Comparison of ENCODE assay signal across 15 cellular contexts in genomic region chr17:17413821-17414220, GRCh38.
DNase-seq lines count a peak whose midpoint lies in the region; ATAC-seq, FAIRE-seq and TF ChIP-seq lines count a peak whose summit lies in the region.
"Had no signal": no experiment of that assay in that cellular context is flagged by ENCODE, and none has a peak within 500 bp of the region (broad histone marks: within the 10 kb centered on the region; RNA-seq: fewer than 3 reads in every experiment).

No MANE protein-coding gene starts in this region.

- H3K36me3 ChIP-seq in IMR-90 (ENCODE audit: control insufficient read depth, insufficient read depth, low read length) = no peaks in the 10 kb centered on the region
- H3K36me3 ChIP-seq in K562 (ENCODE audit: control insufficient read depth, insufficient read depth, low read length) = no peaks in the 10 kb centered on the region
- H3K36me3 ChIP-seq in keratinocyte (ENCODE audit: control insufficient read depth in 2 of 2, extremely low read depth in 1 of 2, insufficient read depth in 2 of 2, low read length in 2 of 2) = no peaks in the 10 kb centered on the region
- no peaks in the 10 kb centered on the region for H3K36me3 ChIP-seq in thoracic aorta
- no peaks in the 10 kb centered on the region for H3K36me3 ChIP-seq in CD8-positive, alpha-beta memory T cell (ENCODE audit: insufficient read depth, low read length)
- H3K36me3 ChIP-seq: ovary had no signal

- TF ChIP-seq POLR2A in IMR-90 (IDR thresholded peaks at IDR 0.05; ENCODE audit: low read depth, low read length) = no peak
- TF ChIP-seq POLR2A in K562 (conservative IDR thresholded peaks at IDR 0.05) = no peak

- intact Hi-C loops in IMR-90 (cut with micrococcal nuclease) = no loop called here
- intact Hi-C loops in K562 (cut with micrococcal nuclease) = no loop called here

- H3K9me3 Mint-ChIP-seq in activated naive CD4-positive, alpha-beta T cell treated with anti-CD3 and anti-CD28 coated beads, Interleukin-2, amount 10 ng/mL, durations not matched to agents 7 days and 5 days = peaks cover 6% of the 10 kb centered on the region
- no peaks in the 10 kb centered on the region for H3K9me3 Mint-ChIP-seq in CD8-positive, alpha-beta memory T cell
- H3K9me3 Mint-ChIP-seq: CD4-positive, CD25-positive, alpha-beta regulatory T cell; central memory CD8-positive, alpha-beta T cell had no signal

- H2AK9ac ChIP-seq in IMR-90 (replicated peaks; ENCODE audit: low read depth, low read length, poor library complexity) = peak overlapping the region; percentile 45

- DNase-seq in IMR-90 (no peak), K562 (ENCODE audit: extremely low read depth in 1 of 4, low spot score in 3 of 4) (no peak), keratinocyte (ENCODE audit: low read depth, low spot score) (peak; percentile 69), thoracic aorta (ENCODE audit: low spot score) (no peak), NCI-H1930 (lab: John Stamatoyannopoulos, UW) (no peak)
- no peak for DNase-seq in activated naive CD4-positive, alpha-beta T cell treated with anti-CD3 and anti-CD28 coated beads, Interleukin-2, amount 10 ng/mL, durations not matched to agents 7 days and 5 days
- DNase-seq in CD8-positive, alpha-beta memory T cell = no peak
- DNase-seq in stimulated activated CD4-positive, alpha-beta T cell treated with anti-CD3 and anti-CD28 coated beads, Interleukin-15, amount 100 ng/mL, for 24 hours = no peak
- DNase-seq: activated gamma-delta T cell treated with Interleukin-2 at 50 U/mL for 16 hours; CD4-positive, CD25-positive, alpha-beta regulatory T cell; Karpas-422 had no signal

- H3K4me2 ChIP-seq in IMR-90 (ENCODE audit: low read depth, low read length) (peak overlapping the region; percentile 58), K562 (ENCODE audit: insufficient read depth, low read length) (no peak overlapping the region; the same call in 1 of the 2 replicates), keratinocyte (ENCODE audit: control insufficient read depth, extremely low read depth, insufficient read depth, low read depth, low read length) (peak overlapping the region; percentile 58)

- BruUV-seq in IMR-90 (replicated peaks; lab: Mats Ljungman, UMichigan) (no TSS peak), K562 (replicated peaks; lab: Mats Ljungman, UMichigan) (no TSS peak)

- 0 out of 2 replicates have a peak overlapping the region, but pooled peaks have one; percentile 29 for H3K56ac ChIP-seq in IMR-90 (ENCODE audit: extremely low read depth, insufficient read depth, low read length)

- H3K9ac ChIP-seq in IMR-90 (ENCODE audit: low read depth, low read length) (0 out of 2 replicates have a peak overlapping the region, but pooled peaks have one; percentile 19), K562 (ENCODE audit: insufficient read depth in 1 of 2, low read depth in 2 of 2, low read length in 2 of 2) (no peak overlapping the region), keratinocyte (ENCODE audit: control insufficient read depth, extremely low read depth, insufficient read depth, low read length) (peak overlapping the region; percentile 79)

- FAIRE-seq in K562 (lab: Jason Lieb, UNC) (no peak), keratinocyte (lab: Jason Lieb, UNC) (no peak)
- FAIRE-seq: G401.6 had no signal

- H3K4ac ChIP-seq in IMR-90 (ENCODE audit: low read depth, low read length) = peak overlapping the region; percentile 88

- H2BK15ac ChIP-seq in IMR-90 (ENCODE audit: low read depth, low read length) = peak overlapping the region; percentile 67; the same call in 2 of the 3 replicates

- 0 out of 2 replicates have a peak overlapping the region, but pooled peaks have one; percentile 28 for H3K23ac ChIP-seq in IMR-90 (ENCODE audit: low read depth, low read length)

- TF ChIP-seq RAD21 in IMR-90 (IDR thresholded peaks at IDR 0.05; ENCODE audit: low read length) = no peak
- no peak for TF ChIP-seq RAD21 in K562 (CRISPR knock-in tag; conservative IDR thresholded peaks at IDR 0.05 in 1 of 2, IDR thresholded peaks at IDR 0.05 in 1 of 2)

- H3K27ac ChIP-seq in IMR-90 (ENCODE audit: insufficient read depth, low read length) (peak overlapping the region; percentile 62), K562 (ENCODE audit: extremely low read depth, low read depth, low read length) (no peak overlapping the region), keratinocyte (ENCODE audit: control insufficient read depth, insufficient read depth, low read length) (peak overlapping the region; percentile 73), thoracic aorta (no peak overlapping the region)
- no peak overlapping the region for H3K27ac ChIP-seq in CD8-positive, alpha-beta memory T cell (ENCODE audit: low read depth, low read length)
- H3K27ac ChIP-seq: ovary had no signal

- peak overlapping the region; percentile 89 for H2AK5ac ChIP-seq in IMR-90 (ENCODE audit: low read depth, low read length)

- H3K36me3 Mint-ChIP-seq in activated naive CD4-positive, alpha-beta T cell treated with anti-CD3 and anti-CD28 coated beads, Interleukin-2, amount 10 ng/mL, durations not matched to agents 7 days and 5 days = no peaks in the 10 kb centered on the region
- peaks cover 0 to 3% (median 0%) of the 10 kb centered on the region in 3 donors for H3K36me3 Mint-ChIP-seq in CD8-positive, alpha-beta memory T cell

- H3K14ac ChIP-seq in IMR-90 (replicated peaks; ENCODE audit: low read depth, low read length) = peak overlapping the region; percentile 69

- TF ChIP-seq CTCF in IMR-90 (conservative IDR thresholded peaks at IDR 0.05; ENCODE audit: low read depth, low read length) (no peak), K562 (IDR thresholded peaks at IDR 0.05 in 2 of 3, conservative IDR thresholded peaks at IDR 0.05 in 1 of 3; ENCODE audit: insufficient read depth in 2 of 3, low read depth in 1 of 3, low read length in 3 of 3) (no peak), keratinocyte (optimal IDR thresholded peaks at IDR 0.05 in 1 of 3, IDR thresholded peaks at IDR 0.05 in 1 of 3, conservative IDR thresholded peaks at IDR 0.05 in 1 of 3; ENCODE audit: extremely low read depth in 1 of 3, insufficient read depth in 2 of 3, low read length in 3 of 3) (no peak), thoracic aorta (IDR thresholded peaks at IDR 0.05) (no peak)

- peak overlapping the region; percentile 88 for H2BK120ac ChIP-seq in IMR-90 (ENCODE audit: low read depth, low read length)

- peak overlapping the region; percentile 74 for H2BK5ac ChIP-seq in IMR-90 (ENCODE audit: low read depth, low read length, poor library complexity, severe bottlenecking)

- ATAC-seq in IMR-90 (ENCODE audit: low read depth) (no peak), K562 (no peak), thoracic aorta (ENCODE audit: insufficient number of reproducible peaks, low FRiP score, low read depth) (no peak)
- ATAC-seq: SK-N-SH treated with all-trans-retinoic acid at 6 μM for 48 hours had no signal

- H3K79me2 ChIP-seq in K562 (ENCODE audit: control insufficient read depth, insufficient read depth, low read length) (no peaks in the 10 kb centered on the region), keratinocyte (ENCODE audit: control insufficient read depth, insufficient read depth, low read length) (no peaks in the 10 kb centered on the region)

- H3K9me3 ChIP-seq in IMR-90 (ENCODE audit: control insufficient read depth, insufficient read depth, low read length) (no peaks in the 10 kb centered on the region), K562 (replicated peaks; ENCODE audit: control insufficient read depth, insufficient read depth, low read depth, low read length) (no peaks in the 10 kb centered on the region), keratinocyte (ENCODE audit: control insufficient read depth, low read depth, low read length) (no peaks in the 10 kb centered on the region), thoracic aorta (no peaks in the 10 kb centered on the region)
- no peaks in the 10 kb centered on the region for H3K9me3 ChIP-seq in CD8-positive, alpha-beta memory T cell (ENCODE audit: low read length)
- H3K9me3 ChIP-seq: ovary had no signal

- peak overlapping the region; percentile 81 for H2AFZ ChIP-seq in IMR-90 (replicated peaks; ENCODE audit: low read length, poor library complexity)
- peak overlapping the region; percentile 43; the same call in 1 of the 2 replicates for H2AFZ ChIP-seq in K562 (ENCODE audit: low read depth, low read length)
- peak overlapping the region; percentile 73 for H2AFZ ChIP-seq in keratinocyte (ENCODE audit: control insufficient read depth, low read length)

- peak overlapping the region; percentile 82 for H4K91ac ChIP-seq in IMR-90 (ENCODE audit: insufficient read depth, low read depth, low read length)

- peak overlapping the region; percentile 58 for H4K5ac ChIP-seq in IMR-90 (ENCODE audit: low read depth, low read length)

- WGBS in IMR-90 (ENCODE audit: extremely low coverage in 2 of 2, insufficient read length in 1 of 2), 2 experiments = 93% methylated on average over 3 of the region's 7 CpGs; no CpG with 5 or more reads in 1 of the 2 experiments
- WGBS in K562 (ENCODE audit: insufficient coverage, low coverage, missing lambda C conversion rate) = 30% methylated on average over 7 of the region's 7 CpGs

- no peak overlapping the region for H3K4me3 Mint-ChIP-seq in activated naive CD4-positive, alpha-beta T cell treated with anti-CD3 and anti-CD28 coated beads, Interleukin-2, amount 10 ng/mL, durations not matched to agents 7 days and 5 days
- H3K4me3 Mint-ChIP-seq in CD8-positive, alpha-beta memory T cell = no peak overlapping the region
- H3K4me3 Mint-ChIP-seq: CD4-positive, CD25-positive, alpha-beta regulatory T cell; central memory CD8-positive, alpha-beta T cell had no signal

- no peaks in the 10 kb centered on the region for H3K79me1 ChIP-seq in IMR-90 (ENCODE audit: low read depth in 1 of 2, low read length in 2 of 2)

- H4K20me1 ChIP-seq in IMR-90 (ENCODE audit: insufficient read depth, low read length) (no peaks in the 10 kb centered on the region), K562 (replicated peaks; ENCODE audit: control insufficient read depth, insufficient read depth, low read length) (no peaks in the 10 kb centered on the region), keratinocyte (ENCODE audit: control insufficient read depth, extremely low read depth, insufficient read depth, low read length) (no peaks in the 10 kb centered on the region)

- TF ChIP-seq EP300 in K562 (IDR thresholded peaks at IDR 0.05; ENCODE audit: low read length) = no peak

- H3K9me1 ChIP-seq in IMR-90 (ENCODE audit: insufficient read depth, low read length) (peaks cover 19% of the 10 kb centered on the region), K562 (ENCODE audit: control insufficient read depth, insufficient read depth, low read length) (no peaks in the 10 kb centered on the region), keratinocyte (ENCODE audit: control insufficient read depth, extremely low read depth, insufficient read depth, low read length) (no peaks in the 10 kb centered on the region)

- H3K4me3 ChIP-seq in IMR-90 (ENCODE audit: insufficient read depth, low read depth, low read length) = no peak overlapping the region
- no peak overlapping the region for H3K4me3 ChIP-seq in K562
- H3K4me3 ChIP-seq in keratinocyte (ENCODE audit: control insufficient read depth in 2 of 3, extremely low read depth in 1 of 3, insufficient read depth in 2 of 3, low read depth in 1 of 3, low read length in 3 of 3) = peak overlapping the region; percentile 16 to 29 (median 28)
- H3K4me3 ChIP-seq in thoracic aorta = peak overlapping the region; percentile 20
- no peak overlapping the region for H3K4me3 ChIP-seq in CD8-positive, alpha-beta memory T cell (ENCODE audit: low read length)
- H3K4me3 ChIP-seq: ovary had no signal

- no peak overlapping the region for H3K27ac Mint-ChIP-seq in activated naive CD4-positive, alpha-beta T cell treated with anti-CD3 and anti-CD28 coated beads, Interleukin-2, amount 10 ng/mL, durations not matched to agents 7 days and 5 days
- peak overlapping the region in 1 of 8 donors; percentile 58 for H3K27ac Mint-ChIP-seq in CD8-positive, alpha-beta memory T cell

- dilution Hi-C loops in IMR-90 (cut with HindIII; ENCODE audit: low sequenced_read_pairs, unreplicated experiment) (no loop called here), keratinocyte (cut with MboI; ENCODE audit: extremely low pct_ligation_motif_present, low sequenced_read_pairs) (no loop called here)

- peak overlapping the region; percentile 79 for H2BK20ac ChIP-seq in IMR-90 (ENCODE audit: low read depth, low read length)

- CTCF ChIA-PET in IMR-90 (lab: Yijun Ruan, JAX) (interaction anchor here (0.6 kb wide), 1 partner anchor 18 kb away, joined by 3 read pairs; no protein-coding TSS in a partner anchor), K562 (lab: Yijun Ruan, JAX; ENCODE audit: low intra/inter-chr PET ratio) (no interaction called here)
- CTCF ChIA-PET in activated naive CD4-positive, alpha-beta T cell treated with anti-CD3 and anti-CD28 coated beads, Interleukin-2, amount 10 ng/mL, durations not matched to agents 7 days and 5 days (lab: Charles Lee) = no interaction called here
- CTCF ChIA-PET in CD8-positive, alpha-beta memory T cell (lab: Charles Lee) = interaction anchor here (1.1 kb wide), 1 partner anchor 58 kb away, joined by 3 read pairs; no protein-coding TSS in a partner anchor

- in situ Hi-C loops in IMR-90 (cut with MboI; ENCODE audit: low sequenced_read_pairs) (no loop called here), K562 (cut with MboI) (no loop called here)

- H3K27me3 Mint-ChIP-seq in activated naive CD4-positive, alpha-beta T cell treated with anti-CD3 and anti-CD28 coated beads, Interleukin-2, amount 10 ng/mL, durations not matched to agents 7 days and 5 days = peaks cover 33% of the 10 kb centered on the region
- H3K27me3 Mint-ChIP-seq in CD8-positive, alpha-beta memory T cell = peaks cover 2 to 11% of the 10 kb centered on the region in 2 donors

- POLR2A ChIA-PET in IMR-90 (lab: Charles Lee; ENCODE audit: unreplicated experiment) = no interaction called here
- POLR2A ChIA-PET in K562 (lab: Yijun Ruan, JAX) = no interaction called here
- POLR2A ChIA-PET in CD8-positive, alpha-beta memory T cell (lab: Charles Lee) = no interaction called here

- H3K27me3 ChIP-seq in IMR-90 (ENCODE audit: control insufficient read depth, insufficient read depth, low read length) (no peaks in the 10 kb centered on the region), K562 (ENCODE audit: control insufficient read depth in 2 of 2, insufficient read depth in 2 of 2, low read length in 2 of 2) (peaks cover 0 to 19% of the 10 kb centered on the region in 2 experiments; a peak in 2 of 5 replicates), keratinocyte (ENCODE audit: control insufficient read depth, extremely low read depth, insufficient read depth, low read length) (no peaks in the 10 kb centered on the region), thoracic aorta (replicated peaks; ENCODE audit: insufficient read depth) (no peaks in the 10 kb centered on the region)
- peaks cover 5% of the 10 kb centered on the region for H3K27me3 ChIP-seq in CD8-positive, alpha-beta memory T cell (ENCODE audit: insufficient read depth, low read length, poor library complexity, severe bottlenecking)
- H3K27me3 ChIP-seq: ovary had no signal

- peak overlapping the region; percentile 77 to 83 for H4K8ac ChIP-seq in IMR-90 (ENCODE audit: low read depth in 2 of 2, low read length in 2 of 2)

- peaks cover 26% of the 10 kb centered on the region for H3K4me1 Mint-ChIP-seq in activated naive CD4-positive, alpha-beta T cell treated with anti-CD3 and anti-CD28 coated beads, Interleukin-2, amount 10 ng/mL, durations not matched to agents 7 days and 5 days
- H3K4me1 Mint-ChIP-seq in CD8-positive, alpha-beta memory T cell = peaks cover 15 to 26% (median 19%) of the 10 kb centered on the region in 3 donors

- H3K4me1 ChIP-seq in IMR-90 (ENCODE audit: control insufficient read depth, insufficient read depth, low read length) = peaks cover 25% of the 10 kb centered on the region
- peaks cover 13 to 30% of the 10 kb centered on the region in 2 experiments; a peak in 4 of 5 replicates for H3K4me1 ChIP-seq in K562 (replicated peaks in 1 of 2; ENCODE audit: control insufficient read depth in 2 of 2, insufficient read depth in 2 of 2, low read length in 2 of 2)
- peaks cover 37% of the 10 kb centered on the region for H3K4me1 ChIP-seq in keratinocyte (ENCODE audit: control insufficient read depth, extremely low read depth, insufficient read depth, low read length)
- peaks cover 0 to 24% of the 10 kb centered on the region in 2 donors for H3K4me1 ChIP-seq in thoracic aorta (ENCODE audit: control insufficient read depth in 1 of 2, low read depth in 2 of 2)
- H3K4me1 ChIP-seq in CD8-positive, alpha-beta memory T cell (ENCODE audit: insufficient read depth, low read length) = peaks cover 14% of the 10 kb centered on the region

- peak overlapping the region; percentile 55 for H3K18ac ChIP-seq in IMR-90 (ENCODE audit: low read depth, low read length)

Comparison
In these comparisons a context has a peak if more than half of its experiments do, and no peak if none do; other contexts are left out.
1. H3K27ac ChIP-seq: peak in IMR-90 (single experiment) and keratinocyte (single experiment); none in K562 (single experiment), thoracic aorta (0 of 2) and CD8-positive, alpha-beta memory T cell (single experiment).
2. H3K4me3 ChIP-seq: peak in keratinocyte (3 of 3) and thoracic aorta (single experiment); none in IMR-90 (single experiment), K562 (single experiment) and CD8-positive, alpha-beta memory T cell (single experiment).
3. H3K9ac ChIP-seq: peak in IMR-90 (single experiment) and keratinocyte (single experiment); none in K562 (0 of 2).
4. CTCF ChIA-PET loops: an anchor here in IMR-90 (0.6 kb wide) and CD8-positive, alpha-beta memory T cell (1.1 kb wide); none called in K562 and activated naive CD4-positive, alpha-beta T cell treated with anti-CD3 and anti-CD28 coated beads, Interleukin-2, amount 10 ng/mL, durations not matched to agents 7 days and 5 days.
5. Peak in every context shown above with its lines, with median percentiles within 50 percentile points of each other: H2AFZ ChIP-seq.